7 cellular contexts compared by ENCODE assay signal in genomic region chr14:87240319-87240718, GRCh38.
A peak's percentile ranks its signal among the peaks of the same experiment; 100 is the strongest.
DNase-seq lines count a peak whose midpoint lies in the region; FAIRE-seq and TF ChIP-seq lines count a peak whose summit lies in the region.
"Not testable (repeated sequence)": the region's sequence is repeated elsewhere in the genome, so short reads cannot be mapped to it uniquely, and the experiment has no call there.

No MANE protein-coding gene starts in this region.

- not testable (repeated sequence) for H3K23ac ChIP-seq in mesendoderm (ENCODE audit: low read length); neuronal stem cell (ENCODE audit: low read depth, low read length, poor library complexity)

- not testable (repeated sequence) for H3K4ac ChIP-seq in mesendoderm (ENCODE audit: low read depth, low read length); neuronal stem cell (ENCODE audit: low read length)

- H3K4me1 ChIP-seq in HUES64 (ENCODE audit: insufficient read depth, low read length): peaks cover 22% of the 10 kb centered on the region
- not testable (repeated sequence) for H3K4me1 ChIP-seq in astrocyte (ENCODE audit: insufficient read depth, low read length); endodermal cell (ENCODE audit: control insufficient read depth, insufficient read depth, low read length); mesendoderm (ENCODE audit: control insufficient read depth, low read depth, low read length); neuronal stem cell (ENCODE audit: control insufficient read depth in 2 of 2, insufficient read depth in 1 of 2, low read depth in 1 of 2, low read length in 2 of 2)

- H3K27ac ChIP-seq in HUES64 (ENCODE audit: low read depth, low read length): peak overlapping the region; percentile 83; the same call in 1 of the 2 replicates
- H3K27ac ChIP-seq in astrocyte (ENCODE audit: low read depth, low read length); endodermal cell (ENCODE audit: low read depth, low read length); neuronal stem cell (replicated peaks; ENCODE audit: low read length): not testable (repeated sequence)
- peak overlapping the region; percentile 90 for H3K27ac ChIP-seq in mesendoderm (ENCODE audit: low read depth, low read length)

- not testable (repeated sequence) for H3K36me3 Mint-ChIP-seq in astrocyte (ENCODE audit: low read depth, unreplicated experiment)
- peaks cover 45% of the 10 kb centered on the region for H3K36me3 Mint-ChIP-seq in endodermal cell (ENCODE audit: low read depth)

- H2AK5ac ChIP-seq in mesendoderm (ENCODE audit: low read length); neuronal stem cell (ENCODE audit: low read depth, low read length): not testable (repeated sequence)

- H3K18ac ChIP-seq in mesendoderm (ENCODE audit: low read length); neuronal stem cell (ENCODE audit: low read length): not testable (repeated sequence)

- H3K56ac ChIP-seq in mesendoderm (ENCODE audit: low read length): peak overlapping the region; percentile 93

- not testable (repeated sequence) for H4K8ac ChIP-seq in mesendoderm (ENCODE audit: low read depth, low read length); neuronal stem cell (ENCODE audit: low read depth, low read length)

- not testable (repeated sequence) for H3K27me3 ChIP-seq in H7 (ENCODE audit: control insufficient read depth, insufficient read depth, low read length); HUES64 (ENCODE audit: insufficient read depth, low read length); astrocyte (ENCODE audit: insufficient read depth, low read length); endodermal cell (ENCODE audit: control insufficient read depth, insufficient read depth, low read length, poor library complexity, severe bottlenecking); mesendoderm (ENCODE audit: insufficient read depth, low read length, poor library complexity); neuronal stem cell (ENCODE audit: control insufficient read depth in 3 of 3, insufficient read depth in 3 of 3, low read depth in 1 of 3, low read length in 3 of 3)

- H3K4me3 Mint-ChIP-seq in astrocyte (ENCODE audit: unreplicated experiment): not testable (repeated sequence)
- peak overlapping the region; percentile 97 for H3K4me3 Mint-ChIP-seq in endodermal cell

- not testable (repeated sequence) for H2BK12ac ChIP-seq in neuronal stem cell (ENCODE audit: low read length)

- H3K4me1 Mint-ChIP-seq in astrocyte (ENCODE audit: low read depth, unreplicated experiment): not testable (repeated sequence)
- peaks cover 53% of the 10 kb centered on the region for H3K4me1 Mint-ChIP-seq in endodermal cell

- not testable (repeated sequence) for H4K5ac ChIP-seq in mesendoderm (ENCODE audit: low read length)

- 10% methylated on average over 5 of the region's 5 CpGs for WGBS in HUES64
- 13 to 19% methylated on average over 3 to 4 of the region's 5 CpGs for WGBS in endodermal cell (ENCODE audit: insufficient coverage in 1 of 2, insufficient read length in 1 of 2), 2 experiments
- no CpG with 5 or more reads among the region's 5 CpGs for WGBS in mesendoderm (ENCODE audit: extremely low coverage, insufficient coverage, low lambda C conversion rate)
- no CpG with 5 or more reads among the region's 5 CpGs for WGBS in neuronal stem cell (ENCODE audit: extremely low coverage in 2 of 2, insufficient read length in 2 of 2, insufficient replicate concordance in 1 of 2), 2 donors

- not testable (repeated sequence) for TF ChIP-seq CTCF in astrocyte (IDR thresholded peaks at IDR 0.05; ENCODE audit: insufficient read depth, low read depth, low read length); endodermal cell (conservative IDR thresholded peaks at IDR 0.05)

- not testable (repeated sequence) for H3K9me3 ChIP-seq in HUES64 (ENCODE audit: insufficient read depth, low read depth, low read length); astrocyte (ENCODE audit: insufficient read depth, low read depth, low read length); endodermal cell (ENCODE audit: control insufficient read depth, low read length); neuronal stem cell (replicated peaks in 1 of 2; ENCODE audit: control insufficient read depth in 2 of 2, insufficient read depth in 1 of 2, low read depth in 1 of 2, low read length in 2 of 2)

- H3K4me3 ChIP-seq in H7 (ENCODE audit: insufficient read depth, low read depth, low read length) (peak overlapping the region; percentile 23; the same call in 1 of the 2 replicates), HUES64 (ENCODE audit: low read length) (peak overlapping the region; percentile 48), endodermal cell (ENCODE audit: low read length) (peak overlapping the region; percentile 87), iPS-11a (ENCODE audit: low read depth, low read length) (peak overlapping the region; percentile 27)
- not testable (repeated sequence) for H3K4me3 ChIP-seq in astrocyte (ENCODE audit: insufficient read depth, low read depth, low read length); mesendoderm (ENCODE audit: low read length); neuronal stem cell (ENCODE audit: low read length in 2 of 2)

- H3K79me2 ChIP-seq in astrocyte (ENCODE audit: insufficient read depth, low read length): not testable (repeated sequence)
- H3K79me2 ChIP-seq in mesendoderm (ENCODE audit: control insufficient read depth, insufficient read depth, low read length): peaks cover 22% of the 10 kb centered on the region

- H4K91ac ChIP-seq in neuronal stem cell (ENCODE audit: low read depth, low read length, poor library complexity): not testable (repeated sequence)

- H3K36me3 ChIP-seq in H7 (replicated peaks; ENCODE audit: control insufficient read depth, insufficient read depth, low read length); HUES64 (ENCODE audit: insufficient read depth, low read length); astrocyte (ENCODE audit: insufficient read depth, low read length); mesendoderm (ENCODE audit: control insufficient read depth, insufficient read depth, low read length); neuronal stem cell (replicated peaks in 1 of 2; ENCODE audit: control insufficient read depth in 2 of 2, insufficient read depth in 2 of 2, low read length in 2 of 2): not testable (repeated sequence)
- H3K36me3 ChIP-seq in endodermal cell (ENCODE audit: control insufficient read depth, insufficient read depth, low read length): peaks cover 32% of the 10 kb centered on the region

- H3K27ac Mint-ChIP-seq in astrocyte (ENCODE audit: unreplicated experiment): peak overlapping the region; percentile 11
- H3K27ac Mint-ChIP-seq in endodermal cell: peak overlapping the region; percentile 100

- not testable (repeated sequence) for H3K79me1 ChIP-seq in mesendoderm (ENCODE audit: low read length); neuronal stem cell (ENCODE audit: low read depth, low read length)

- DNase-seq in H7; astrocyte (ENCODE audit: low read depth): not testable (repeated sequence)
- DNase-seq in endodermal cell (peak; percentile 71), mesendoderm (peak; percentile 92), neuronal stem cell (ENCODE audit: low spot score) (peak; percentile 4)

- H3K9ac ChIP-seq in HUES64 (ENCODE audit: low read depth, low read length) (peak overlapping the region; percentile 64), endodermal cell (ENCODE audit: extremely low read depth, low read length, poor library complexity, severe bottlenecking) (peak overlapping the region; percentile 94), mesendoderm (ENCODE audit: low read length) (peak overlapping the region; percentile 80)
- H3K9ac ChIP-seq in astrocyte (ENCODE audit: low read length); neuronal stem cell (ENCODE audit: low read depth, low read length, poor library complexity): not testable (repeated sequence)

- H3K27me3 Mint-ChIP-seq in astrocyte (ENCODE audit: low read depth, unreplicated experiment); endodermal cell (ENCODE audit: insufficient read depth): not testable (repeated sequence)

- H2BK15ac ChIP-seq in mesendoderm (replicated peaks; ENCODE audit: low read depth); neuronal stem cell (ENCODE audit: low read length): not testable (repeated sequence)

- not testable (repeated sequence) for H3K14ac ChIP-seq in neuronal stem cell (ENCODE audit: low read length)

- not testable (repeated sequence) for H2BK5ac ChIP-seq in mesendoderm (ENCODE audit: low read length); neuronal stem cell (ENCODE audit: low read length)

- H2AFZ ChIP-seq in astrocyte (ENCODE audit: low read depth, low read length); neuronal stem cell (ENCODE audit: low read length): not testable (repeated sequence)

- not testable (repeated sequence) for H2BK120ac ChIP-seq in mesendoderm (ENCODE audit: low read depth, low read length); neuronal stem cell (ENCODE audit: low read depth, low read length)

- not testable (repeated sequence) for H3K4me2 ChIP-seq in astrocyte (ENCODE audit: low read length); mesendoderm (ENCODE audit: low read length); neuronal stem cell (ENCODE audit: insufficient read depth, low read length, poor library complexity, severe bottlenecking)

- H4K20me1 ChIP-seq in astrocyte (ENCODE audit: insufficient read depth, low read length): not testable (repeated sequence)

- not testable (repeated sequence) for FAIRE-seq in astrocyte (lab: Jason Lieb, UNC)

- not testable (repeated sequence) for H3K9me3 Mint-ChIP-seq in astrocyte (ENCODE audit: unreplicated experiment); endodermal cell
